ENCODE assay signal across 33 cellular contexts in the genomic region with DNA sequence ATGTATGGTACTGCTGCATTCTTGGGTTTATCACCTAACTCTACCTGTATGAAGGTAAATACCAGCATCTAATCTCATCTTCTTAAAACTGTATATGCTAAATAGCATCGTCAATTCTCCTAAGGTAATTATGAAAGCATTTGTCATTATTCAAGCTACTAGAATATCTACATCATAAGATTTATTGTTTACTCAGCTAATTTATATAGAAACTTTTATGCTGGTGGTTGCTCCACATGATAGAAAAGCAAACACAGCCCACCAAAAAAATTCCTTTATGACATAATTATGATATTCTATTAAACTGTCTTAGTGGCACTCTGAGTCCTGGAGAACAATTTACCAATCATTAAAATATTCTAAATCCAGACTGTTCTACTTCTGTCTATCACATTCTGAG.
"Had no signal": no experiment of that assay in that cellular context is flagged by ENCODE, and none has a peak within 500 bp of the region (broad histone marks: within the 10 kb centered on the region; RNA-seq: fewer than 3 reads in every experiment).

No MANE protein-coding gene starts in this region.

- H3K27me3 ChIP-seq: adrenal gland, body of pancreas, brain microvascular endothelial cell, breast epithelium had no signal

- DNase-seq: activated B cell treated with CpG ODN at 0.5 μM for 24 hours; activated CD4-positive, alpha-beta memory T cell treated with anti-CD3 and anti-CD28 coated beads for 36 hours; activated CD4-positive, alpha-beta T cell treated with anti-CD3 and anti-CD28 coated beads for 4 hours; activated CD4-positive, alpha-beta T cell treated with anti-CD3 and anti-CD28 coated beads, Interleukin-2, amount 10 ng/mL, durations not matched to agents 24 days and 14 days; activated CD4-positive, alpha-beta T cell treated with anti-CD3 and anti-CD28 coated beads, Interleukin-2, amount 50 U/mL, for 1 hour; activated CD4-positive, alpha-beta T cell treated with anti-CD3 and anti-CD28 coated beads, Interleukin-2, amount 50 U/mL, for 4 hours; activated CD4-positive, CD25-positive, alpha-beta regulatory T cell treated with anti-CD3 and anti-CD28 coated beads, Interleukin-2, amount 50 U/mL, for 72 hours; activated CD8-positive, alpha-beta memory T cell treated with anti-CD3 and anti-CD28 coated beads, Interleukin-2, amount 50 U/mL, for 4 hours; activated CD8-positive, alpha-beta T cell treated with anti-CD3 and anti-CD28 coated beads for 36 hours; activated effector memory CD4-positive, alpha-beta T cell treated with anti-CD3 and anti-CD28 coated beads, Interleukin-2, amount 50 U/mL, for 16 hours; activated gamma-delta T cell treated with Interleukin-2 at 50 U/mL for 16 hours; activated naive CD4-positive, alpha-beta T cell; activated naive CD4-positive, alpha-beta T cell treated with anti-CD3 and anti-CD28 coated beads for 36 hours; activated naive CD4-positive, alpha-beta T cell treated with anti-CD3 and anti-CD28 coated beads, Interleukin-2, amount 50 U/mL, for 16 hours; activated naive CD8-positive, alpha-beta T cell treated with anti-CD3 and anti-CD28 coated beads for 36 hours; activated T-cell treated with anti-CD3 and anti-CD28 coated beads for 4 hours; activated T-cell treated with anti-CD3 and anti-CD28 coated beads, Interleukin-2, amount 50 U/mL, for 1 hour; activated T-cell treated with anti-CD3 and anti-CD28 coated beads, Interleukin-2, amount 50 U/mL, for 4 hours; activated T-cell treated with anti-CD3 and anti-CD28 coated beads, Interleukin-2, amount 50 U/mL, for 72 hours; adrenal gland; amniotic stem cell; aorta; body of pancreas; brain microvascular endothelial cell; central memory CD4-positive, alpha-beta T cell; T-helper 2 cell; T-helper 9 cell had no signal

- ATAC-seq: activated CD8-positive, alpha-beta T cell treated with anti-CD3 and anti-CD28 coated beads for 36 hours; activated naive CD4-positive, alpha-beta T cell treated with anti-CD3 and anti-CD28 coated beads, Interleukin-2, amount 50 U/mL, for 72 hours; activated T-cell treated with anti-CD3 and anti-CD28 coated beads, Interleukin-2, amount 50 U/mL, for 4 hours; activated T-cell treated with anti-CD3 and anti-CD28 coated beads, Interleukin-2, amount 50 U/mL, for 72 hours; activated T-helper 17 cell treated with anti-CD3 and anti-CD28 coated beads, Interleukin-2, amount 50 U/mL, for 72 hours; body of pancreas had no signal

- H3K4me3 ChIP-seq: adrenal gland, body of pancreas, breast epithelium had no signal

- H3K27ac ChIP-seq: adrenal gland, body of pancreas, brain microvascular endothelial cell, breast epithelium, VCaP had no signal

- H3K36me3 ChIP-seq: adrenal gland, brain microvascular endothelial cell, breast epithelium had no signal

- H3K9me3 ChIP-seq: adrenal gland, body of pancreas, breast epithelium had no signal

- H3K4me1 ChIP-seq: adrenal gland, body of pancreas, breast epithelium had no signal

- FAIRE-seq: astrocyte, TTC549 had no signal
